ENCODE assay signal across 1 cellular context in the genomic region with DNA sequence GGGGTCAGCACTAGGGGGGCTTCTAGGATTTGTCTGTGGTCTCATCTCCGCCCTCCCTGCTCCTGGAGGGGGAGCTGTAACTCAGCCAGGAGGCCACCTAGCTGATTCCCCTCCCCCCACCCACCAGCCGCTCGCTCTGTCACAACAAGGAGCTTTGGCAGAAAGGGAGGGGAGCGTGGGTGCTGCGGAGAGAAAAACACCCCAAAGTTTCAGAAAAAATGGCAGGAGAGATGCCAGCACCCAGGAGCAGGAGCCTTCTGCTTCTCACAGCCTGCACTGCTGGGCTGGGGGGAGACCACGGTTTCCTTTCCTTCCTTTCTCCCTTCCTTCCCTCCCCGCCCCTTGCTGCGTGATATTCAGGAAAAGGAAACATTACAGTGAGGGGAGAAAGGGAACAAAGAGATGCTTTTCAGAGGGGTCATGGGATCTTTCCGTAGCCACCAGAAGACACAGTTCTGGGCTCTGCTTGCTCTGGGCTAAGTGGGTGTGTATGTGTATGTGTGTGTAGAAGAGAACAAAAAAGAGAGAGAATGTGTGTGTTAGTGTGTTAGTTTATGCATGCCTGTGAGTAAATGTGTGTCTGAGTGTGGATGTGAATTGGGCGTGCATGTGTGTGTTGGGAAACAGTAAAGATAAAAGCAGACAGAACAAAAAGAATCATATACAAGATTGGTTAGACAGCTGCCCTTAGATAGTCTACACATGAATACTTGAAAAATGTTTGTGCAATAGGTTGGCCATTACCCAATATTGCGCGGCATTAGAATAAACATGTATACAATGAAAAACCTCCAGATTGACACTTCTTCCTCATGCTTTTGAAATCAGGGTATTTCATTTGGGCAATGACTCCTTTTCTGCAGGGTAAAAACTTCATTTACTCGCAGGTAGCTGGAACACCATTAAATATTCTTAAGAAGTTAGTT.
TF ChIP-seq lines count a peak whose summit lies in the region.

No MANE protein-coding gene starts in this region.

TF ChIP-seq in endothelial cell of umbilical vein, 7 proteins besides CTCF, POLR2A, EP300 and RAD21 (continued from another document):
- TF ChIP-seq EZH2 (IDR thresholded peaks at IDR 0.05; ENCODE audit: borderline replicate concordance, low read depth, low read length, severe bottlenecking), result no peak
